ENCODE assay signal across 8 cellular contexts in the genomic region with DNA sequence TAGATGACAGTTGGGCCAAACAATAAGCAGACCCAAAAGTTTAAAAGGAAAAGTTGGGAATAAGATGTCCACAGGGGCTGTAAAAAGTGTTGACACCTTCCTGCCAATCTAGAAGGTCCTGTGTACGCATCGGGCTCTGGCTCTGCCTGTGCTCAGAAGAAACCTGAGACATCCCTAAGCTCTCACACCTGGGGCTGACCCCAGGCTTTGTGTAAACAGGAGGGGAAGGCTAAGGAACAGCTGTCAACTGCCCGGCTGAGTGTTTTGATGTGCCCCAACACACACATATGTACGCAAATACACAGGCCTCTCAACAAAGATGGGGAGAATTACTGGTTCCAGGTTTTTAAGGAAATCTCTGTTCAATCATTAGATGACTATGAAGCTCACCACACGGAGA. TPM values are rescaled to one million over a fixed set of nuclear protein-coding genes. Genes with fewer than 3 reads are reported as not detected.
DNase-seq lines count a peak whose midpoint lies in the region; ATAC-seq and TF ChIP-seq lines count a peak whose summit lies in the region.

No MANE protein-coding gene starts in this region.

- peak; percentile 88 for DNase-seq in DMS 273 (lab: John Stamatoyannopoulos, UW; ENCODE audit: unreplicated experiment)
- DNase-seq in NCI-H510A treated with DMSO at 0.1 percent for 48 hours (lab: John Stamatoyannopoulos, UW) = peak; percentile 67
- no peak for DNase-seq in heart right ventricle
- DNase-seq in stimulated activated CD4-positive, alpha-beta T cell treated with anti-CD3 and anti-CD28 coated beads, Interleukin-1b, Interleukin-23, amount 100 ng/mL, for 48 hours = no peak
- DNase-seq in HK-2 (ENCODE audit: unreplicated experiment) = no peak
- DNase-seq in cerebellum (ENCODE audit: low spot score) = no peak
- no peak for DNase-seq in activated CD4-positive, alpha-beta T cell treated with anti-CD3 and anti-CD28 coated beads, Interleukin-2, amount 50 U/mL, for 1 hour

- no peak for TF ChIP-seq CTCF in heart right ventricle (IDR thresholded peaks at IDR 0.05)

- 42 to 49% methylated on average over 5 of the region's 5 CpGs for WGBS in heart right ventricle, 2 donors

- intact Hi-C loops in heart right ventricle (cut with DNase I) = no loop called here

- H3K9me3 ChIP-seq in heart right ventricle = peaks cover 0 to 6% (median 0%) of the 10 kb centered on the region in 11 donors

- H3K27ac ChIP-seq in heart right ventricle = no peak overlapping the region

- H3K4me3 ChIP-seq in heart right ventricle = no peak overlapping the region

- peaks cover 7 to 59% (median 47%) of the 10 kb centered on the region in 9 donors for H3K4me1 ChIP-seq in heart right ventricle

- no peaks in the 10 kb centered on the region for H3K27me3 ChIP-seq in heart right ventricle

- no peaks in the 10 kb centered on the region for H3K36me3 ChIP-seq in heart right ventricle

- ATAC-seq in HG02798 (IDR thresholded peaks at IDR 0.05; ENCODE audit: poor library complexity, unreplicated experiment) (peak; percentile 74), heart right ventricle (peak in 5 of 8 donors; percentile 8 to 73 (median 39))

RNA-seq across cellular contexts. Expression of gene TMEM131, which starts 59.5 kb away (rescaled TPM):
- total RNA-seq in heart right ventricle = 10 to 100 TPM; 26.3 to 34.3 (median 30.7) TPM
- polyA plus RNA-seq in heart right ventricle = 10 to 100 TPM in 1 of 2 donors, 1 to 10 TPM in 1; 8.2 to 14.3 TPM
- 41.6 TPM for total RNA-seq in cerebellum

Comparison
In these comparisons a context has a peak if more than half of its experiments do, and no peak if none do; other contexts are left out.
1. DNase-seq: peak in DMS 273 (single experiment) and NCI-H510A treated with DMSO at 0.1 percent for 48 hours (single experiment); none in heart right ventricle (0 of 2), stimulated activated CD4-positive, alpha-beta T cell treated with anti-CD3 and anti-CD28 coated beads, Interleukin-1b, Interleukin-23, amount 100 ng/mL, for 48 hours (single experiment), HK-2 (single experiment), cerebellum (single experiment) and activated CD4-positive, alpha-beta T cell treated with anti-CD3 and anti-CD28 coated beads, Interleukin-2, amount 50 U/mL, for 1 hour (single experiment).